8 cellular contexts compared by ENCODE assay signal in the genomic region with DNA sequence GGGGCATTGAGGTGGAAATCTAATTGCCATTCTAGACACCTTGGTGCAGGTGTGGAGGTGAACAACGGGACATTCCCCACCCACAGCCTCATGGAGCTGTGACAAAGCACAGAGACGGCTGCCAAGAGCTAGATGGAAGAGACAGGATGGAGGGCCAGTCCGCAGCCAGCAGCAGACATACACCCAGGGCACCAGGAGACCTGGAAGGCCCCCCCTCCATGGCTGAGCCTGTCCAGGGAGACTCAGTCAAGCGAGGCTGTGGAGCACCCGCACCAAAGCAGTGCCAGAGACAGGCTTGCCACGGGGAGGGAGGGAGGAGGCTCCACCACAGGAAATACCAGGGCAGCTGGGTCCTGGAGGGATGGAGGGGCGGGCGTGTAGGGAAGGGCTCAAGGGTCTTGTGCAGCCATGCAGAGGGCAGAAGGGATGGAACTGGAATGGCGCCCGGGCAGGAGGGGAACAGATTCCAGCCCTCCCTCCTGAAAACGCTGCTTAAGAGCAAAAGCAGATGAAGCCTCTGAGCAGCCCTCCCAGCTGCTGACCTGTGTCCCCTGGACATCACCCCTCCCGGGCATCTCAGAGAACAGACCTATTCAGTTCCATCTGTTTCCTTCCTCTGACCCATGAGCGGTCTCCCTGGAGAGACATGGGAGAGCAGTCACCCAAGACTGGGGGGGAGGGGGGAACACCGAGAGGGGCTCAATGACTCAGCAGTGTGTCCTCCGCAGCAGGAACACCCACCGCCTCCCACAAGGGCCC. TPM values are rescaled to one million over a fixed set of nuclear protein-coding genes. Genes with fewer than 3 reads are reported as not detected.
A peak's percentile ranks its signal among the peaks of the same experiment; 100 is the strongest.
DNase-seq lines count a peak whose midpoint lies in the region; ATAC-seq and TF ChIP-seq lines count a peak whose summit lies in the region.

No MANE protein-coding gene starts in this region.

- peak overlapping the region; percentile 55 for H3K4me3 ChIP-seq in coronary artery
- H3K4me3 ChIP-seq in muscle layer of colon (ENCODE audit: low read depth in 1 of 2, low read length in 2 of 2): peak overlapping the region in 1 of 2 donors; percentile 33

- no peaks in the 10 kb centered on the region for H3K9me3 ChIP-seq in muscle layer of colon (ENCODE audit: low read length)

- H3K27ac ChIP-seq in coronary artery: peak overlapping the region; percentile 43 to 81
- H3K27ac ChIP-seq in muscle layer of colon (ENCODE audit: low read depth, low read length): peak overlapping the region; percentile 48

- TF ChIP-seq CTCF in coronary artery (IDR thresholded peaks at IDR 0.05): no peak

- peaks cover 33% of the 10 kb centered on the region for H3K4me1 ChIP-seq in muscle layer of colon (ENCODE audit: insufficient read depth, low read length)

- no peaks in the 10 kb centered on the region for H3K36me3 ChIP-seq in muscle layer of colon (ENCODE audit: insufficient read depth, low read length)

- no peak overlapping the region for H3K9ac ChIP-seq in muscle layer of colon (ENCODE audit: low read length)

- ATAC-seq in GM18519 (IDR thresholded peaks at IDR 0.05; ENCODE audit: low FRiP score, unreplicated experiment): no peak

- in situ Hi-C loops in G401 (cut with HindIII; ENCODE audit: low sequenced_read_pairs): no loop called here

- no peaks in the 10 kb centered on the region for H3K27me3 ChIP-seq in muscle layer of colon (ENCODE audit: control insufficient read depth in 1 of 2, insufficient read depth in 2 of 2, low read length in 2 of 2)

- DNase-seq in G401 (ENCODE audit: low spot score) (peak; percentile 67), NCI-H69 (lab: John Stamatoyannopoulos, UW) (peak; percentile 92), coronary artery (ENCODE audit: low spot score) (no peak), 8988T (no peak), Ammon's horn (ENCODE audit: low spot score) (no peak), medulla oblongata (ENCODE audit: extremely low spot score) (no peak)

RNA-seq across cellular contexts. Expression of a gene that starts 14.4 kb away (rescaled TPM):
- total RNA-seq in G401 (2014; rRNA removed; shearing (Covaris generic)): 14.9 and 20.7 TPM in 2 replicates

RNA-seq across cellular contexts. Expression of a gene that starts 38.6 kb away (rescaled TPM):
- total RNA-seq in G401 (2014; rRNA removed; shearing (Covaris generic)): not detected in 2 replicates

RNA-seq across cellular contexts. Expression of a gene that starts 38.8 kb away (rescaled TPM):
- 7.3 and 8.9 TPM in 2 replicates for total RNA-seq in G401 (2014; rRNA removed; shearing (Covaris generic))

Comparison
In these comparisons a context has a peak if more than half of its experiments do, and no peak if none do; other contexts are left out.
1. DNase-seq: peak in G401 (single experiment) and NCI-H69 (single experiment); none in coronary artery (single experiment), 8988T (single experiment), Ammon's horn (single experiment) and medulla oblongata (single experiment).